Comparison of ENCODE assay signal across 11 cellular contexts in the genomic region with DNA sequence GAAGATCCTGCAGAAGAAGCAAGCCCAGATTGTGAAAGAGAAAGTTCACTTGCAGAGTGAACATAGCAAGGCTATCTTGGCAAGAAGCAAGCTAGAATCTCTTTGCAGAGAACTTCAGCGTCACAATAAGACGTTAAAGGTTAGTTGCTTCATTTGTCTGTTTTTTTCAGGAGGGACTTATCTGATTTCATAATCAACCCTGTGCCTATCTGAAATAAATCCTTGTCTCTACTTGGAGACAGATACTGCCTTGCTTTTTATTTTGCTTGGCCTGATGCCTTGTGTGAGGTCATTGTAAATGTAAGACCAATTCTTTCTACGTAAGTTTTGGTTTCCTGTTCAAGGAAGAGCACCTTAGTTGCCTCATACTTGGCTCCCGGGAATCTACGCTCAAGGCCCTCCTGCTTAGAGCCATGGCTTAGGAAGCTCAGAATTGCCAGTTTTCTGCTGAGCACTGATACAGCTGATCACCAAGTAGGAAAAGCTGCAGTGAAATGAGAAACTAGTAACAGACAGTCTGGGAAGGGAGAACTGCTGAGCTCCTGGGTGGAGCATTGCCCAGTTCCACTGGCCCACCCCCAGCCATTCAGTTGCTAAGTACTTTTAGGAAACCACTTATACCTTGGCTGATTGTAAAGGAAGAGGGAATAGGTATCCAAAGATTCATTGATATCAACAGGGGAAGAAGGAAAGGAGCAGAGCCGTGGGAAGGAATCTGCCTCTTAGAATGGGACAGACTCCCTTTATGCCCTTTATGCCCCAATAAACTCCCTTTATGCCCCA. TPM values are rescaled to one million over a fixed set of nuclear protein-coding genes. Genes with fewer than 3 reads are reported as not detected.
DNase-seq lines count a peak whose midpoint lies in the region; ATAC-seq, FAIRE-seq and TF ChIP-seq lines count a peak whose summit lies in the region.
"Had no signal": no experiment of that assay in that cellular context is flagged by ENCODE, and none has a peak within 500 bp of the region (broad histone marks: within the 10 kb centered on the region; RNA-seq: fewer than 3 reads in every experiment).

No MANE protein-coding gene starts in this region.

- H3K9me3 ChIP-seq in H9 (ENCODE audit: control insufficient read depth, low read depth, low read length) (no peaks in the 10 kb centered on the region), astrocyte (ENCODE audit: insufficient read depth, low read depth, low read length) (no peaks in the 10 kb centered on the region)

- no peak overlapping the region for H4K5ac ChIP-seq in H9 (ENCODE audit: insufficient read length, low read depth, low read length)

- no peaks in the 10 kb centered on the region for H3K79me1 ChIP-seq in H9 (ENCODE audit: insufficient read depth, low read depth, low read length, poor library complexity, severe bottlenecking)

- no peaks in the 10 kb centered on the region for H3K23me2 ChIP-seq in H9 (ENCODE audit: insufficient read length, low read depth, low read length, poor library complexity, severe bottlenecking)

- H4K20me1 ChIP-seq in H9 (ENCODE audit: control insufficient read depth, insufficient read depth, insufficient read length) (no peaks in the 10 kb centered on the region), astrocyte (ENCODE audit: insufficient read depth, low read length) (no peaks in the 10 kb centered on the region)

- H3K4ac ChIP-seq in H9 (ENCODE audit: low read depth, low read length): no peak overlapping the region

- H4K8ac ChIP-seq in H9 (replicated peaks; ENCODE audit: insufficient read length, low read depth, low read length): no peak overlapping the region

- H3K27ac ChIP-seq in H9 (ENCODE audit: insufficient read length, low read depth, low read length) (peak overlapping the region; percentile 9), astrocyte (ENCODE audit: low read depth, low read length) (peak overlapping the region; percentile 70)

- no peak overlapping the region for H2BK20ac ChIP-seq in H9 (ENCODE audit: low read depth, low read length, poor library complexity, severe bottlenecking)

- H3K27me3 Mint-ChIP-seq in H9 (ENCODE audit: low read depth): no peaks in the 10 kb centered on the region
- no peaks in the 10 kb centered on the region for H3K27me3 Mint-ChIP-seq in astrocyte (ENCODE audit: low read depth, unreplicated experiment)
- H3K27me3 Mint-ChIP-seq in Calu3 (ENCODE audit: unreplicated experiment): no peaks in the 10 kb centered on the region

- H3K4me2 ChIP-seq in H9 (ENCODE audit: insufficient read depth, insufficient read length, low read length): no peak overlapping the region
- peak overlapping the region; percentile 66 for H3K4me2 ChIP-seq in astrocyte (ENCODE audit: low read length)

- H3K27ac Mint-ChIP-seq in H9: peak overlapping the region; percentile 40 to 92 (median 87); a peak in 6 of 7 replicates
- peak overlapping the region; percentile 38 for H3K27ac Mint-ChIP-seq in astrocyte (ENCODE audit: unreplicated experiment)
- H3K27ac Mint-ChIP-seq in Calu3 (ENCODE audit: unreplicated experiment): no peak overlapping the region
- H3K27ac Mint-ChIP-seq: stimulated activated effector memory CD8-positive, alpha-beta T cell treated with anti-CD3 and anti-CD28 coated beads, Interleukin-12 subunit alpha, Interleukin-12 subunit beta, amount 100 ng/mL, for 72 hours had no signal

- H2BK5ac ChIP-seq in H9 (ENCODE audit: insufficient read length, low read length): no peak overlapping the region

- no peak overlapping the region for H3K14ac ChIP-seq in H9 (ENCODE audit: insufficient read depth, low read length)

- H3K79me2 ChIP-seq in H9 (ENCODE audit: insufficient read depth, low read length) (no peaks in the 10 kb centered on the region), astrocyte (ENCODE audit: insufficient read depth, low read length) (no peaks in the 10 kb centered on the region)

- H3K4me3 ChIP-seq in astrocyte (ENCODE audit: insufficient read depth, low read depth, low read length) (no peak overlapping the region), retinal pigment epithelial cell (ENCODE audit: low read length) (no peak overlapping the region)

- no peaks in the 10 kb centered on the region for H3K36me3 ChIP-seq in astrocyte (ENCODE audit: insufficient read depth, low read length)

- no TSS peak for BruUV-seq in Calu3 (replicated peaks; lab: Mats Ljungman, UMichigan)

- TF ChIP-seq CTCF in H9 (conservative IDR thresholded peaks at IDR 0.05) (no peak), astrocyte (IDR thresholded peaks at IDR 0.05; ENCODE audit: insufficient read depth, low read depth, low read length) (no peak), retinal pigment epithelial cell (conservative IDR thresholded peaks at IDR 0.05; ENCODE audit: low read depth, low read length) (no peak), Calu3 (IDR thresholded peaks at IDR 0.05; ENCODE audit: unreplicated experiment) (no peak)

- peaks cover 14 to 17% of the 10 kb centered on the region in 2 experiments for H3K4me1 Mint-ChIP-seq in H9
- peaks cover 25% of the 10 kb centered on the region for H3K4me1 Mint-ChIP-seq in astrocyte (ENCODE audit: low read depth, unreplicated experiment)
- peaks cover 13% of the 10 kb centered on the region for H3K4me1 Mint-ChIP-seq in Calu3 (ENCODE audit: low read depth, unreplicated experiment)

- peaks cover 29 to 74% (median 65%) of the 10 kb centered on the region in 3 experiments; a peak in 6 of 7 replicates for H3K36me3 Mint-ChIP-seq in H9 (ENCODE audit: insufficient read depth in 1 of 3, low read depth in 3 of 3)
- no peaks in the 10 kb centered on the region for H3K36me3 Mint-ChIP-seq in astrocyte (ENCODE audit: low read depth, unreplicated experiment)
- H3K36me3 Mint-ChIP-seq in Calu3 (ENCODE audit: insufficient read depth, unreplicated experiment): peaks cover 29% of the 10 kb centered on the region

- H3K23ac ChIP-seq in H9 (ENCODE audit: insufficient read length, low read depth, low read length): no peak overlapping the region

- H2BK15ac ChIP-seq in H9 (ENCODE audit: low read depth, low read length): no peak overlapping the region

- no peak overlapping the region for H3K56ac ChIP-seq in H9 (ENCODE audit: insufficient read length, low read depth, low read length)

- no peak overlapping the region for H3T11ph ChIP-seq in H9 (ENCODE audit: low read length)

- H2BK12ac ChIP-seq in H9 (ENCODE audit: insufficient read length, low read depth, low read length): no peak overlapping the region

- no peaks in the 10 kb centered on the region for H3K9me3 Mint-ChIP-seq in H9
- H3K9me3 Mint-ChIP-seq in astrocyte (ENCODE audit: unreplicated experiment): no peaks in the 10 kb centered on the region
- H3K9me3 Mint-ChIP-seq in Calu3 (ENCODE audit: low read depth, unreplicated experiment): no peaks in the 10 kb centered on the region
- H3K9me3 Mint-ChIP-seq: stimulated activated effector memory CD8-positive, alpha-beta T cell treated with anti-CD3 and anti-CD28 coated beads, Interleukin-12 subunit alpha, Interleukin-12 subunit beta, amount 100 ng/mL, for 72 hours had no signal

- no peaks in the 10 kb centered on the region for H3K27me3 ChIP-seq in H9 (ENCODE audit: insufficient read depth, low read length)
- no peaks in the 10 kb centered on the region for H3K27me3 ChIP-seq in astrocyte (ENCODE audit: insufficient read depth, low read length)

- WGBS in H9 (ENCODE audit: extremely low coverage, insufficient read length, low lambda C conversion rate): no CpG with 5 or more reads among the region's 6 CpGs

- H2AK5ac ChIP-seq in H9 (ENCODE audit: insufficient read length, low read length): no peak overlapping the region

- intact Hi-C loops in left cardiac atrium (cut with DNase I): no loop called here
- intact Hi-C loops in Calu3 (cut with micrococcal nuclease; ENCODE audit: unreplicated experiment): no loop called here

- H3K4me1 ChIP-seq in H9 (ENCODE audit: insufficient read depth, low read length) (peaks cover 3% of the 10 kb centered on the region; the same call in 1 of the 2 replicates), astrocyte (ENCODE audit: insufficient read depth, low read length) (peaks cover 14% of the 10 kb centered on the region)

- CTCF ChIA-PET in Calu3 (lab: Charles Lee): no interaction called here

- peak; percentile 99 for FAIRE-seq in astrocyte (lab: Jason Lieb, UNC)

- ATAC-seq in left cardiac atrium (peak; percentile 86 to 88), GM21723 (IDR thresholded peaks at IDR 0.05; ENCODE audit: unreplicated experiment) (no peak)
- ATAC-seq: stimulated activated effector memory CD8-positive, alpha-beta T cell treated with anti-CD3 and anti-CD28 coated beads, Interleukin-12 subunit alpha, Interleukin-12 subunit beta, amount 100 ng/mL, for 72 hours had no signal

- DNase-seq in H9 (no peak), astrocyte (ENCODE audit: low read depth) (peak; percentile 94), left cardiac atrium (peak; percentile 37), retinal pigment epithelial cell (ENCODE audit: low read depth) (peak; percentile 68), Calu3 (no peak), COR-L47 (lab: John Stamatoyannopoulos, UW) (no peak), NCI-H1048 (lab: John Stamatoyannopoulos, UW) (no peak)
- DNase-seq: NCI-H1436, nucleus accumbens had no signal

- no peak overlapping the region for H4K91ac ChIP-seq in H9 (ENCODE audit: insufficient read length, low read depth, low read length)

- peak overlapping the region; percentile 4 for H3K9ac ChIP-seq in H9 (ENCODE audit: extremely low read depth, insufficient read length, low read length)
- H3K9ac ChIP-seq in astrocyte (ENCODE audit: low read length): peak overlapping the region; percentile 46

- H2BK120ac ChIP-seq in H9 (ENCODE audit: low read depth, low read length, poor library complexity, severe bottlenecking): no peak overlapping the region

- H3K18ac ChIP-seq in H9 (ENCODE audit: insufficient read length, low read depth, low read length): no peak overlapping the region

- no peak overlapping the region for H3K4me3 Mint-ChIP-seq in H9
- no peak overlapping the region for H3K4me3 Mint-ChIP-seq in astrocyte (ENCODE audit: unreplicated experiment)
- H3K4me3 Mint-ChIP-seq in Calu3 (ENCODE audit: low read depth, unreplicated experiment): no peak overlapping the region
- H3K4me3 Mint-ChIP-seq: stimulated activated effector memory CD8-positive, alpha-beta T cell treated with anti-CD3 and anti-CD28 coated beads, Interleukin-12 subunit alpha, Interleukin-12 subunit beta, amount 100 ng/mL, for 72 hours had no signal

- H2AFZ ChIP-seq in H9 (ENCODE audit: low read length) (no peak overlapping the region), astrocyte (ENCODE audit: low read depth, low read length) (no peak overlapping the region)

RNA-seq across cellular contexts. Expression of a gene that starts 41.8 kb away (rescaled TPM):
- total RNA-seq in H9 (2021) (239 and 249 TPM in 2 replicates), astrocyte (77.6 and 86.1 TPM in 2 replicates), left cardiac atrium (10 to 100 TPM; 76.8 to 83.1 TPM), Calu3 (2022) (183 and 196 TPM in 2 replicates)

RNA-seq across cellular contexts. Expression of a gene that starts 42.1 kb away (rescaled TPM):
- total RNA-seq in H9 (2021) (87.8 and 90.7 TPM in 2 replicates), astrocyte (8.1 and 9.8 TPM in 2 replicates), left cardiac atrium (1 to 10 TPM; 6.5 to 9.0 TPM), Calu3 (2022) (22.0 and 22.2 TPM in 2 replicates)

Comparison
In these comparisons a context has a peak if more than half of its experiments do, and no peak if none do; other contexts are left out.
1. DNase-seq: peak in astrocyte (single experiment), left cardiac atrium (single experiment) and retinal pigment epithelial cell (single experiment); none in H9 (single experiment), Calu3 (single experiment), COR-L47 (single experiment) and NCI-H1048 (single experiment).